25 cellular contexts compared by ENCODE assay signal in genomic region chr4:139969635-139970266, GRCh38.
DNase-seq lines count a peak whose midpoint lies in the region; ATAC-seq and TF ChIP-seq lines count a peak whose summit lies in the region.
"Had no signal": no experiment of that assay in that cellular context is flagged by ENCODE, and none has a peak within 500 bp of the region (broad histone marks: within the 10 kb centered on the region; RNA-seq: fewer than 3 reads in every experiment).

No MANE protein-coding gene starts in this region.

- no peak overlapping the region for H3K4me3 ChIP-seq in thoracic aorta
- H3K4me3 ChIP-seq: GM23248 had no signal

- H3K27ac ChIP-seq in thoracic aorta: peak overlapping the region; percentile 1 to 6
- H3K27ac ChIP-seq: GM23248 had no signal

- DNase-seq in NCI-H2171 treated with DMSO at 0.1 percent for 48 hours (lab: John Stamatoyannopoulos, UW) (peak; percentile 19), NCI-H2171 (lab: John Stamatoyannopoulos, UW) (no peak), NCI-H69 (lab: John Stamatoyannopoulos, UW) (peak; percentile 42), kidney tubule cell (ENCODE audit: low spot score) (peak; percentile 10), thoracic aorta (ENCODE audit: low spot score) (no peak), NCI-H526 treated with DMSO at 0.1 percent for 48 hours (lab: John Stamatoyannopoulos, UW) (no peak)
- DNase-seq in activated CD4-positive, CD25-positive, alpha-beta regulatory T cell treated with anti-CD3 and anti-CD28 coated beads, Interleukin-2, amount 50 U/mL, for 72 hours: no peak
- DNase-seq: AML-193; C1 segment of cervical spinal cord; Calu3; CD8-positive, alpha-beta T cell; DMS153; GM23248; H9; HFFc6; KG1; MV-4-11; NCI-H1417 treated with DMSO at 0.1 percent for 48 hours; NCI-H187; NCI-H2107; NCI-H446 treated with DMSO at 0.1 percent for 48 hours; NK-92 treated with Interleukin-12 subunit alpha and Interleukin-12 subunit beta, amount 100 ng/mL, for 24 hours; SIG-M5; SK-N-SH had no signal

- peaks cover 29 to 74% of the 10 kb centered on the region in 2 donors for H3K4me1 ChIP-seq in thoracic aorta (ENCODE audit: control insufficient read depth in 1 of 2, low read depth in 2 of 2)

- no peak for TF ChIP-seq CTCF in thoracic aorta (IDR thresholded peaks at IDR 0.05)

- no peaks in the 10 kb centered on the region for H3K27me3 ChIP-seq in thoracic aorta (replicated peaks; ENCODE audit: insufficient read depth)

- no peaks in the 10 kb centered on the region for H3K9me3 ChIP-seq in thoracic aorta
- H3K9me3 ChIP-seq: SK-N-SH had no signal

- H3K36me3 ChIP-seq in thoracic aorta: no peaks in the 10 kb centered on the region

- ATAC-seq in thoracic aorta (ENCODE audit: insufficient number of reproducible peaks, low FRiP score, low read depth): no peak
- no peak for ATAC-seq in HG03139 (IDR thresholded peaks at IDR 0.05; ENCODE audit: unreplicated experiment)
- ATAC-seq: CD8-positive, alpha-beta T cell had no signal

Comparison
In these comparisons a context has a peak if more than half of its experiments do, and no peak if none do; other contexts are left out.
1. DNase-seq: peak in NCI-H2171 treated with DMSO at 0.1 percent for 48 hours (single experiment), NCI-H69 (single experiment) and kidney tubule cell (single experiment); none in NCI-H2171 (single experiment), thoracic aorta (single experiment), activated CD4-positive, CD25-positive, alpha-beta regulatory T cell treated with anti-CD3 and anti-CD28 coated beads, Interleukin-2, amount 50 U/mL, for 72 hours (single experiment) and NCI-H526 treated with DMSO at 0.1 percent for 48 hours (single experiment).